In genomic region chr11:12599408-12600143, GRCh38 we compare ENCODE assay signal across 8 cellular contexts.
DNase-seq lines count a peak whose midpoint lies in the region; ATAC-seq and TF ChIP-seq lines count a peak whose summit lies in the region.

No MANE protein-coding gene starts in this region.

- no peak for TF ChIP-seq EP300 in sigmoid colon (IDR thresholded peaks at IDR 0.05)

- H3K27ac ChIP-seq in BLaER1 treated with 17β-estradiol and CSF1 and Interleukin-3, amounts not matched to agents 10 nM and 100 nM: no peak overlapping the region
- H3K27ac ChIP-seq in sigmoid colon: peak overlapping the region in 1 of 4 donors; percentile 21

- H3K27me3 Mint-ChIP-seq in glutamatergic neuron (ENCODE audit: unreplicated experiment): no peaks in the 10 kb centered on the region

- intact Hi-C loops in sigmoid colon (cut with DNase I): no loop called here

- no peaks in the 10 kb centered on the region for H3K36me3 ChIP-seq in BLaER1 treated with 17β-estradiol and CSF1 and Interleukin-3, amounts not matched to agents 10 nM and 100 nM
- no peaks in the 10 kb centered on the region for H3K36me3 ChIP-seq in sigmoid colon

- 46 to 52% methylated on average over 15 of the region's 15 CpGs for WGBS in sigmoid colon, 2 donors

- H3K4me1 Mint-ChIP-seq in glutamatergic neuron (ENCODE audit: low read depth, unreplicated experiment): no peaks in the 10 kb centered on the region

- peak; percentile 63 for ATAC-seq in GM21360 (IDR thresholded peaks at IDR 0.05; ENCODE audit: unreplicated experiment)
- no peak for ATAC-seq in HG02623 (IDR thresholded peaks at IDR 0.05; ENCODE audit: unreplicated experiment)

- DNase-seq in NCI-H524 (lab: John Stamatoyannopoulos, UW) (peak; percentile 90 to 92), activated T-cell treated with anti-CD3 and anti-CD28 coated beads for 48 hours (ENCODE audit: low read depth) (peak; percentile 44), glutamatergic neuron (peak; percentile 66), sigmoid colon (no peak), NCI-H1105 treated with DMSO at 0.1 percent for 48 hours (lab: John Stamatoyannopoulos, UW) (no peak)

- H3K9me3 Mint-ChIP-seq in glutamatergic neuron (ENCODE audit: unreplicated experiment): peaks cover 1% of the 10 kb centered on the region

- TF ChIP-seq POLR2A in sigmoid colon (IDR thresholded peaks at IDR 0.05): no peak

- no peaks in the 10 kb centered on the region for H3K36me3 Mint-ChIP-seq in glutamatergic neuron (ENCODE audit: unreplicated experiment)

- H3K27me3 ChIP-seq in BLaER1 treated with 17β-estradiol and CSF1 and Interleukin-3, amounts not matched to agents 10 nM and 100 nM: peaks cover 0 to 47% (median 0%) of the 10 kb centered on the region in 11 experiments; a peak in 9 of 22 replicates
- H3K27me3 ChIP-seq in sigmoid colon: no peaks in the 10 kb centered on the region

- H4K20me1 ChIP-seq in BLaER1 treated with 17β-estradiol and CSF1 and Interleukin-3, amounts not matched to agents 10 nM and 100 nM: no peaks in the 10 kb centered on the region

- H3K27ac Mint-ChIP-seq in glutamatergic neuron (ENCODE audit: unreplicated experiment): no peak overlapping the region

- H3K9me3 ChIP-seq in BLaER1 treated with 17β-estradiol and CSF1 and Interleukin-3, amounts not matched to agents 10 nM and 100 nM (replicated peaks in 1 of 11): peaks cover 0 to 3% (median 0%) of the 10 kb centered on the region in 11 experiments; a peak in 1 of 22 replicates
- no peaks in the 10 kb centered on the region for H3K9me3 ChIP-seq in sigmoid colon

- H3K4me3 ChIP-seq in BLaER1 treated with 17β-estradiol and CSF1 and Interleukin-3, amounts not matched to agents 10 nM and 100 nM: no peak overlapping the region
- no peak overlapping the region for H3K4me3 ChIP-seq in sigmoid colon

- H3K4me1 ChIP-seq in BLaER1 treated with 17β-estradiol and CSF1 and Interleukin-3, amounts not matched to agents 10 nM and 100 nM: peaks cover 9 to 29% (median 20%) of the 10 kb centered on the region in 10 experiments; a peak in 19 of 20 replicates
- peaks cover 0 to 29% (median 21%) of the 10 kb centered on the region in 4 donors for H3K4me1 ChIP-seq in sigmoid colon

- H3K4me3 Mint-ChIP-seq in glutamatergic neuron (ENCODE audit: unreplicated experiment): no peak overlapping the region

- H3K4me2 ChIP-seq in BLaER1 treated with 17β-estradiol and CSF1 and Interleukin-3, amounts not matched to agents 10 nM and 100 nM: peak overlapping the region in 9 of 11 experiments; percentile 40 to 69 (median 54); a peak in 17 of 22 replicates

- peak; percentile 90 for TF ChIP-seq CTCF in glutamatergic neuron (IDR thresholded peaks at IDR 0.05; ENCODE audit: partially characterized antibody, unreplicated experiment)
- peak; percentile 14 to 56 (median 35) for TF ChIP-seq CTCF in sigmoid colon (IDR thresholded peaks at IDR 0.05)

- no peak overlapping the region for H3K9ac ChIP-seq in BLaER1 treated with 17β-estradiol and CSF1 and Interleukin-3, amounts not matched to agents 10 nM and 100 nM

Comparison
In these comparisons a context has a peak if more than half of its experiments do, and no peak if none do; other contexts are left out.
1. DNase-seq: peak in NCI-H524 (2 of 2), activated T-cell treated with anti-CD3 and anti-CD28 coated beads for 48 hours (single experiment) and glutamatergic neuron (single experiment); none in sigmoid colon (single experiment) and NCI-H1105 treated with DMSO at 0.1 percent for 48 hours (single experiment).